Comparison of ENCODE assay signal across 1 cellular context in genomic region chr1:150961756-150962155, GRCh38.
TF ChIP-seq lines count a peak whose summit lies in the region.

No MANE protein-coding gene starts in this region.

TF ChIP-seq in K562, 482 proteins besides CTCF, POLR2A, EP300 and RAD21:
- TF ChIP-seq, protein P1, sequence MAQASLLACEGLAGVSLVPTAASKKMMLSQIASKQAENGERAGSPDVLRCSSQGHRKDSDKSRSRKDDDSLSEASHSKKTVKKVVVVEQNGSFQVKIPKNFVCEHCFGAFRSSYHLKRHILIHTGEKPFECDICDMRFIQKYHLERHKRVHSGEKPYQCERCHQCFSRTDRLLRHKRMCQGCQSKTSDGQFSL (CRISPR knock-in tag; IDR thresholded peaks at IDR 0.05), result no peak
- TF ChIP-seq, protein P1 (tag; IDR thresholded peaks at IDR 0.05), result no peak
- no peak for TF ChIP-seq ZNF253 (CRISPR knock-in tag; conservative IDR thresholded peaks at IDR 0.05)
- no peak for TF ChIP-seq SMARCB1 (IDR thresholded peaks at IDR 0.05; ENCODE audit: insufficient read length, low read depth)
- no peak for TF ChIP-seq KDM2B (CRISPR knock-in tag; IDR thresholded peaks at IDR 0.05)
- TF ChIP-seq TBP (optimal IDR thresholded peaks at IDR 0.05; ENCODE audit: low read depth, low read length), result no peak
- TF ChIP-seq ZNF175 (CRISPR knock-in tag; IDR thresholded peaks at IDR 0.05; ENCODE audit: low read depth), result no peak
- no peak for TF ChIP-seq ZNF717 (CRISPR knock-in tag; IDR thresholded peaks at IDR 0.05)
- no peak for TF ChIP-seq POLR2H (tag; IDR thresholded peaks at IDR 0.05; ENCODE audit: low read depth)
- no peak for TF ChIP-seq CXXC5 (CRISPR knock-in tag; IDR thresholded peaks at IDR 0.05)
- TF ChIP-seq RFX7 (CRISPR knock-in tag; IDR thresholded peaks at IDR 0.05), result no peak
- no peak for TF ChIP-seq ZNF76 (CRISPR knock-in tag; IDR thresholded peaks at IDR 0.05; ENCODE audit: borderline replicate concordance)
- no peak for TF ChIP-seq ESRRB (CRISPR knock-in tag; IDR thresholded peaks at IDR 0.05; ENCODE audit: borderline replicate concordance)
- TF ChIP-seq, protein P2, sequence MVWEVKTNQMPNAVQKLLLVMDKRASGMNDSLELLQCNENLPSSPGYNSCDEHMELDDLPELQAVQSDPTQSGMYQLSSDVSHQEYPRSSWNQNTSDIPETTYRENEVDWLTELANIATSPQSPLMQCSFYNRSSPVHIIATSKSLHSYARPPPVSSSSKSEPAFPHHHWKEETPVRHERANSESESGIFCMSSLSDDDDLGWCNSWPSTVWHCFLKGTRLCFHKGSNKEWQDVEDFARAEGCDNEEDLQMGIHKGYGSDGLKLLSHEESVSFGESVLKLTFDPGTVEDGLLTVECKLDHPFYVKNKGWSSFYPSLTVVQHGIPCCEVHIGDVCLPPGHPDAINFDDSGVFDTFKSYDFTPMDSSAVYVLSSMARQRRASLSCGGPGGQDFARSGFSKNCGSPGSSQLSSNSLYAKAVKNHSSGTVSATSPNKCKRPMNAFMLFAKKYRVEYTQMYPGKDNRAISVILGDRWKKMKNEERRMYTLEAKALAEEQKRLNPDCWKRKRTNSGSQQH (CRISPR knock-in tag; IDR thresholded peaks at IDR 0.05), result no peak
- TF ChIP-seq POLR2B (IDR thresholded peaks at IDR 0.05; ENCODE audit: low read depth, partially characterized antibody), result no peak
- TF ChIP-seq, protein P3, sequence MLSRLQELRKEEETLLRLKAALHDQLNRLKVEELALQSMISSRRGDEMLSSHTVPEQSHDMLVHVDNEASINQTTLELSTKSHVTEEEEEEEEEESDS (CRISPR knock-in tag; IDR thresholded peaks at IDR 0.05), result no peak
- TF ChIP-seq OTX1 (CRISPR knock-in tag; IDR thresholded peaks at IDR 0.05), result no peak
- no peak for TF ChIP-seq CBFA2T3 (IDR thresholded peaks at IDR 0.05)
- no peak for TF ChIP-seq PRPF4 (IDR thresholded peaks at IDR 0.05; ENCODE audit: insufficient read depth, low read depth, low read length, poor library complexity, severe bottlenecking)
- TF ChIP-seq RAD51 (IDR thresholded peaks at IDR 0.05; ENCODE audit: borderline replicate concordance, low read depth), result no peak
